ENCODE assay signal across 7 cellular contexts in genomic region chr6:100880149-100880900, GRCh38. TPM values are rescaled to one million over a fixed set of nuclear protein-coding genes. Genes with fewer than 3 reads are reported as not detected.
A peak's percentile ranks its signal among the peaks of the same experiment; 100 is the strongest.
DNase-seq lines count a peak whose midpoint lies in the region; ATAC-seq and TF ChIP-seq lines count a peak whose summit lies in the region.

No MANE protein-coding gene starts in this region.

- peak overlapping the region; percentile 85 for H3K9ac ChIP-seq in NT2/D1 (ENCODE audit: insufficient read length, low read depth)

- peak overlapping the region; percentile 87 for H3K4me2 ChIP-seq in GM23338

- H3K27me3 ChIP-seq in GM23338 (ENCODE audit: insufficient read depth) (no peaks in the 10 kb centered on the region), NT2/D1 (ENCODE audit: insufficient read depth, insufficient read length) (no peaks in the 10 kb centered on the region)

- H3K27ac ChIP-seq in GM23338 (ENCODE audit: low read depth) = no peak overlapping the region

- H3F3A ChIP-seq in GM23338 (replicated peaks; ENCODE audit: low read depth) = no peaks in the 10 kb centered on the region

- no peaks in the 10 kb centered on the region for H4K20me1 ChIP-seq in GM23338 (replicated peaks; ENCODE audit: insufficient read depth)

- peaks cover 58% of the 10 kb centered on the region for H3K4me1 Mint-ChIP-seq in GM23338
- peaks cover 20% of the 10 kb centered on the region for H3K4me1 Mint-ChIP-seq in dendritic cell treated with granulocyte-macrophage colony-stimulating factor and Interleukin-4, amounts not matched to agents 40 ng/mL and 50 ng/mL, for 4 days (ENCODE audit: low read depth)
- H3K4me1 Mint-ChIP-seq in naive thymus-derived CD8-positive, alpha-beta T cell = peaks cover 18 to 62% (median 57%) of the 10 kb centered on the region in 4 donors

- peaks cover 4% of the 10 kb centered on the region; the same call in 2 of the 3 replicates for H3K36me3 Mint-ChIP-seq in GM23338 (ENCODE audit: low read depth)
- peaks cover 17% of the 10 kb centered on the region for H3K36me3 Mint-ChIP-seq in dendritic cell treated with granulocyte-macrophage colony-stimulating factor and Interleukin-4, amounts not matched to agents 40 ng/mL and 50 ng/mL, for 4 days (ENCODE audit: low read depth)
- peaks cover 0 to 3% (median 0%) of the 10 kb centered on the region in 3 donors for H3K36me3 Mint-ChIP-seq in naive thymus-derived CD8-positive, alpha-beta T cell

- H3K36me3 ChIP-seq in GM23338 (ENCODE audit: insufficient read depth) = no peaks in the 10 kb centered on the region
- peaks cover 12% of the 10 kb centered on the region for H3K36me3 ChIP-seq in NT2/D1 (ENCODE audit: insufficient read depth, insufficient read length, low read length)

- no peaks in the 10 kb centered on the region; the same call in 1 of the 3 replicates for H3K9me3 Mint-ChIP-seq in GM23338
- no peaks in the 10 kb centered on the region for H3K9me3 Mint-ChIP-seq in dendritic cell treated with granulocyte-macrophage colony-stimulating factor and Interleukin-4, amounts not matched to agents 40 ng/mL and 50 ng/mL, for 4 days
- peaks cover 0 to 2% (median 0%) of the 10 kb centered on the region in 9 donors for H3K9me3 Mint-ChIP-seq in naive thymus-derived CD8-positive, alpha-beta T cell

- ATAC-seq in GM23338 (no peak), HG03139 (IDR thresholded peaks at IDR 0.05; ENCODE audit: unreplicated experiment) (no peak)
- ATAC-seq in naive thymus-derived CD8-positive, alpha-beta T cell = no peak

- no peak overlapping the region for H3K27ac Mint-ChIP-seq in GM23338
- peak overlapping the region; percentile 99 for H3K27ac Mint-ChIP-seq in dendritic cell treated with granulocyte-macrophage colony-stimulating factor and Interleukin-4, amounts not matched to agents 40 ng/mL and 50 ng/mL, for 4 days
- peak overlapping the region; percentile 94 to 100 (median 99) for H3K27ac Mint-ChIP-seq in naive thymus-derived CD8-positive, alpha-beta T cell

- peak overlapping the region; percentile 74 for H3K4me3 ChIP-seq in GM23338
- peak overlapping the region; percentile 74 for H3K4me3 ChIP-seq in NT2/D1 (ENCODE audit: insufficient read length, low read depth)

- TF ChIP-seq CTCF in GM23338 (conservative IDR thresholded peaks at IDR 0.05; ENCODE audit: low read depth in 2 of 2) = no peak

- H3K27me3 Mint-ChIP-seq in GM23338 (ENCODE audit: insufficient read depth, low read depth, poor library complexity) = peaks cover 6% of the 10 kb centered on the region
- H3K27me3 Mint-ChIP-seq in dendritic cell treated with granulocyte-macrophage colony-stimulating factor and Interleukin-4, amounts not matched to agents 40 ng/mL and 50 ng/mL, for 4 days = no peaks in the 10 kb centered on the region
- H3K27me3 Mint-ChIP-seq in naive thymus-derived CD8-positive, alpha-beta T cell = peaks cover 0 to 3% (median 0%) of the 10 kb centered on the region in 5 donors

- POLR2A ChIA-PET in naive thymus-derived CD8-positive, alpha-beta T cell (lab: Charles Lee) = interaction anchor here (0.7 to 1.3 kb wide), 2 partner anchors 11 to 1456 kb away, joined by 3 read pairs; no protein-coding TSS in a partner anchor

- no peaks in the 10 kb centered on the region for H3K9me2 ChIP-seq in GM23338 (ENCODE audit: insufficient read depth)

- H3K4me3 Mint-ChIP-seq in GM23338 = peak overlapping the region; percentile 99
- peak overlapping the region; percentile 100 for H3K4me3 Mint-ChIP-seq in dendritic cell treated with granulocyte-macrophage colony-stimulating factor and Interleukin-4, amounts not matched to agents 40 ng/mL and 50 ng/mL, for 4 days
- peak overlapping the region; percentile 97 to 100 (median 100) for H3K4me3 Mint-ChIP-seq in naive thymus-derived CD8-positive, alpha-beta T cell

- peaks cover 54% of the 10 kb centered on the region for H3K79me2 ChIP-seq in GM23338 (replicated peaks; ENCODE audit: insufficient read depth)

- DNase-seq in GM23338 (ENCODE audit: low spot score) (no peak), NT2/D1 (ENCODE audit: low read depth, low spot score) (no peak), cortex of kidney (lab: John Stamatoyannopoulos, UW) (no peak), midbrain (lab: John Stamatoyannopoulos, UW) (no peak)
- no peak for DNase-seq in naive thymus-derived CD8-positive, alpha-beta T cell

- H3K9me3 ChIP-seq in NT2/D1 (ENCODE audit: insufficient read depth, low read length) = peaks cover 12% of the 10 kb centered on the region; the same call in 1 of the 2 replicates

- no peak overlapping the region for H2AFZ ChIP-seq in GM23338

- H3K4me1 ChIP-seq in GM23338 (ENCODE audit: insufficient read depth) (peaks cover 62% of the 10 kb centered on the region), NT2/D1 (ENCODE audit: insufficient read depth, insufficient read length) (no peaks in the 10 kb centered on the region)

- intact Hi-C loops in dendritic cell treated with granulocyte-macrophage colony-stimulating factor and Interleukin-4, amounts not matched to agents 40 ng/mL and 50 ng/mL, for 4 days (cut with micrococcal nuclease) = no loop called here

TF ChIP-seq in GM23338, 12 proteins besides CTCF, POLR2A, EP300 and RAD21 (continues in another document):
- TF ChIP-seq ZNF114 (CRISPR knock-in tag; IDR thresholded peaks at IDR 0.05) (no peak), ZNF331 (CRISPR knock-in tag; IDR thresholded peaks at IDR 0.05; ENCODE audit: low read depth) (no peak), ETS1 (IDR thresholded peaks at IDR 0.05) (no peak), ZNF462 (CRISPR knock-in tag; IDR thresholded peaks at IDR 0.05) (no peak), EZH2 (IDR thresholded peaks at IDR 0.05; ENCODE audit: low read depth, unreplicated experiment) (no peak)

RNA-seq across cellular contexts. Expression of gene ASCC3, which starts 0.8 kb away (rescaled TPM):
- total RNA-seq in GM23338 (2014; rRNA removed; shearing (Covaris generic)) = 92.9 and 95.9 TPM in 2 replicates
- 96.7 and 129 TPM in 2 replicates for polyA plus RNA-seq in GM23338 (2016; fragmentation: Nextera tagmentation; extraction: Ambion mirVana)
- total RNA-seq in naive thymus-derived CD8-positive, alpha-beta T cell = 10 to 100 TPM; 41.4 to 42.3 TPM
- polyA plus RNA-seq in naive thymus-derived CD8-positive, alpha-beta T cell = 10 to 100 TPM; 18.0 to 24.6 (median 22.2) TPM
